Comparison of ENCODE assay signal across 9 cellular contexts in genomic region chr4:145840162-145840768, GRCh38.
DNase-seq lines count a peak whose midpoint lies in the region; ATAC-seq and TF ChIP-seq lines count a peak whose summit lies in the region.
"Had no signal": no experiment of that assay in that cellular context is flagged by ENCODE, and none has a peak within 500 bp of the region (broad histone marks: within the 10 kb centered on the region; RNA-seq: fewer than 3 reads in every experiment).

No MANE protein-coding gene starts in this region.

- H3K4me3 ChIP-seq in epithelial cell of proximal tubule (ENCODE audit: low read depth, low read length), result no peak overlapping the region
- H3K4me3 ChIP-seq in neural cell (ENCODE audit: low read length), result no peak overlapping the region

- no peak overlapping the region for H3K4me3 Mint-ChIP-seq in activated T-cell treated with anti-CD3 and anti-CD28 coated beads, Interleukin-2, amount 50 U/mL, for 24 hours
- H3K4me3 Mint-ChIP-seq: dendritic cell treated with granulocyte-macrophage colony-stimulating factor and Interleukin-4, amounts not matched to agents 40 ng/mL and 50 ng/mL, for 4 days had no signal

- peak; percentile 27 for TF ChIP-seq RAD21 in neural cell (conservative IDR thresholded peaks at IDR 0.05)

- no peaks in the 10 kb centered on the region for H3K79me2 ChIP-seq in neural cell (replicated peaks; ENCODE audit: insufficient read depth, low read length)

- H4K20me1 ChIP-seq in neural cell (ENCODE audit: insufficient read depth), result no peaks in the 10 kb centered on the region

- H3K9me3 ChIP-seq in neural cell (ENCODE audit: low read length), result no peaks in the 10 kb centered on the region

- peak overlapping the region; percentile 47 for H3K27ac Mint-ChIP-seq in activated T-cell treated with anti-CD3 and anti-CD28 coated beads, Interleukin-2, amount 50 U/mL, for 24 hours
- H3K27ac Mint-ChIP-seq: dendritic cell treated with granulocyte-macrophage colony-stimulating factor and Interleukin-4, amounts not matched to agents 40 ng/mL and 50 ng/mL, for 4 days had no signal

- peak; percentile 60 for TF ChIP-seq CTCF in epithelial cell of proximal tubule (conservative IDR thresholded peaks at IDR 0.05; ENCODE audit: low read depth, low read length)
- peak; percentile 50 for TF ChIP-seq CTCF in neural cell (IDR thresholded peaks at IDR 0.05; ENCODE audit: poor library complexity, severe bottlenecking)

- peaks cover 73% of the 10 kb centered on the region for H3K36me3 Mint-ChIP-seq in activated T-cell treated with anti-CD3 and anti-CD28 coated beads, Interleukin-2, amount 50 U/mL, for 24 hours (ENCODE audit: low read depth)

- H3K27me3 Mint-ChIP-seq in activated T-cell treated with anti-CD3 and anti-CD28 coated beads, Interleukin-2, amount 50 U/mL, for 24 hours, result no peaks in the 10 kb centered on the region
- H3K27me3 Mint-ChIP-seq: dendritic cell treated with granulocyte-macrophage colony-stimulating factor and Interleukin-4, amounts not matched to agents 40 ng/mL and 50 ng/mL, for 4 days had no signal

- H3K36me3 ChIP-seq in neural cell (ENCODE audit: insufficient read depth, low read length), result peaks cover 4% of the 10 kb centered on the region

- no peak overlapping the region for H3K9ac ChIP-seq in neural cell (ENCODE audit: low read length)

- no peak overlapping the region for H2AFZ ChIP-seq in neural cell (ENCODE audit: low read depth, low read length)

- ATAC-seq in GM21381 (IDR thresholded peaks at IDR 0.05; ENCODE audit: unreplicated experiment), result peak; percentile 76
- peak; percentile 85 for ATAC-seq in HG03565 (IDR thresholded peaks at IDR 0.05; ENCODE audit: unreplicated experiment)

- no peak for DNase-seq in activated T-cell treated with anti-CD3 and anti-CD28 coated beads, Interleukin-2, amount 50 U/mL, for 24 hours
- no peak for DNase-seq in activated T-cell treated with anti-CD3 and anti-CD28 coated beads, Interleukin-2, amount 50 U/mL, for 48 hours
- DNase-seq in RPMI8226 (peak; percentile 21), epithelial cell of proximal tubule (ENCODE audit: low read depth) (peak; percentile 20), T1000 (lab: John Stamatoyannopoulos, UW) (no peak)

- H3K9me3 Mint-ChIP-seq in activated T-cell treated with anti-CD3 and anti-CD28 coated beads, Interleukin-2, amount 50 U/mL, for 24 hours, result no peaks in the 10 kb centered on the region
- H3K9me3 Mint-ChIP-seq: dendritic cell treated with granulocyte-macrophage colony-stimulating factor and Interleukin-4, amounts not matched to agents 40 ng/mL and 50 ng/mL, for 4 days had no signal

- peaks cover 32% of the 10 kb centered on the region for H3K4me1 Mint-ChIP-seq in activated T-cell treated with anti-CD3 and anti-CD28 coated beads, Interleukin-2, amount 50 U/mL, for 24 hours (ENCODE audit: low read depth)

- H3K27ac ChIP-seq in neural cell (ENCODE audit: low read length), result no peak overlapping the region

- no peak overlapping the region for H3K4me2 ChIP-seq in neural cell (ENCODE audit: low read length)

- H3K9me2 ChIP-seq in neural cell (ENCODE audit: insufficient read depth, low read length), result no peaks in the 10 kb centered on the region

- H3K27me3 ChIP-seq in neural cell (ENCODE audit: insufficient read depth, low read depth, low read length), result no peaks in the 10 kb centered on the region

- no peaks in the 10 kb centered on the region for H3F3A ChIP-seq in neural cell (ENCODE audit: insufficient read depth, low read length, poor library complexity, severe bottlenecking)

- no peak for TF ChIP-seq EP300 in neural cell (conservative IDR thresholded peaks at IDR 0.05; ENCODE audit: poor library complexity, severe bottlenecking)

TF ChIP-seq in neural cell, 6 proteins besides CTCF, POLR2A, EP300 and RAD21:
- TF ChIP-seq POLR2AphosphoS5 (IDR thresholded peaks at IDR 0.05) (no peak), SMC3 (conservative IDR thresholded peaks at IDR 0.05; ENCODE audit: poor library complexity) (peak; percentile 42)

Comparison
In these comparisons a context has a peak if more than half of its experiments do, and no peak if none do; other contexts are left out.
1. DNase-seq: peak in RPMI8226 (single experiment) and epithelial cell of proximal tubule (single experiment); none in activated T-cell treated with anti-CD3 and anti-CD28 coated beads, Interleukin-2, amount 50 U/mL, for 24 hours (single experiment), activated T-cell treated with anti-CD3 and anti-CD28 coated beads, Interleukin-2, amount 50 U/mL, for 48 hours (0 of 2) and T1000 (single experiment).